ENCODE assay signal across 8 cellular contexts in genomic region chrX:119698835-119699234, GRCh38. TPM values are rescaled to one million over a fixed set of nuclear protein-coding genes. Genes with fewer than 3 reads are reported as not detected.
A peak's percentile ranks its signal among the peaks of the same experiment; 100 is the strongest.
DNase-seq lines count a peak whose midpoint lies in the region; ATAC-seq and TF ChIP-seq lines count a peak whose summit lies in the region.

No MANE protein-coding gene starts in this region.

- H3K4me1 ChIP-seq in H9 (ENCODE audit: insufficient read depth, low read length): peaks cover 5% of the 10 kb centered on the region; the same call in 1 of the 2 replicates

- H3K9me3 Mint-ChIP-seq in H9 (peaks cover 79 to 82% of the 10 kb centered on the region in 2 experiments), naive B cell (peaks cover 0 to 3% (median 0%) of the 10 kb centered on the region in 7 donors)
- H3K9me3 Mint-ChIP-seq in activated T-cell treated with anti-CD3 and anti-CD28 coated beads, Interleukin-2, amount 50 U/mL, for 24 hours: no peaks in the 10 kb centered on the region

- H3K9me3 ChIP-seq in H9 (ENCODE audit: control insufficient read depth, low read depth, low read length): peaks cover 20% of the 10 kb centered on the region

- no peak overlapping the region for H4K8ac ChIP-seq in H9 (replicated peaks; ENCODE audit: insufficient read length, low read depth, low read length)

- peaks cover 4% of the 10 kb centered on the region for H3K23me2 ChIP-seq in H9 (ENCODE audit: insufficient read length, low read depth, low read length, poor library complexity, severe bottlenecking)

- TF ChIP-seq CTCF in H9 (conservative IDR thresholded peaks at IDR 0.05) (peak; percentile 66), choroid plexus epithelial cell (conservative IDR thresholded peaks at IDR 0.05; ENCODE audit: low read depth, low read length) (peak; percentile 69)

- H3K79me1 ChIP-seq in H9 (ENCODE audit: insufficient read depth, low read depth, low read length, poor library complexity, severe bottlenecking): no peaks in the 10 kb centered on the region

- H3K56ac ChIP-seq in H9 (ENCODE audit: insufficient read length, low read depth, low read length): no peak overlapping the region

- H2BK15ac ChIP-seq in H9 (ENCODE audit: low read depth, low read length): no peak overlapping the region

- no peak overlapping the region for H2BK20ac ChIP-seq in H9 (ENCODE audit: low read depth, low read length, poor library complexity, severe bottlenecking)

- no peak overlapping the region for H3K4ac ChIP-seq in H9 (ENCODE audit: low read depth, low read length)

- no peak overlapping the region for H3K18ac ChIP-seq in H9 (ENCODE audit: insufficient read length, low read depth, low read length)

- H3K14ac ChIP-seq in H9 (ENCODE audit: insufficient read depth, low read length): no peak overlapping the region

- H3T11ph ChIP-seq in H9 (ENCODE audit: low read length): no peak overlapping the region

- H2AFZ ChIP-seq in H9 (ENCODE audit: low read length): no peak overlapping the region

- no peak overlapping the region for H2BK120ac ChIP-seq in H9 (ENCODE audit: low read depth, low read length, poor library complexity, severe bottlenecking)

- no peaks in the 10 kb centered on the region; the same call in 1 of the 2 replicates for H3K27me3 ChIP-seq in H9 (ENCODE audit: insufficient read depth, low read length)

- no peaks in the 10 kb centered on the region for H3K79me2 ChIP-seq in H9 (ENCODE audit: insufficient read depth, low read length)

- no peak overlapping the region for H4K5ac ChIP-seq in H9 (ENCODE audit: insufficient read length, low read depth, low read length)

- H4K20me1 ChIP-seq in H9 (ENCODE audit: control insufficient read depth, insufficient read depth, insufficient read length): no peaks in the 10 kb centered on the region

- H3K36me3 Mint-ChIP-seq in H9 (ENCODE audit: insufficient read depth in 1 of 3, low read depth in 3 of 3): peaks cover 0 to 10% (median 9%) of the 10 kb centered on the region in 3 experiments; a peak in 4 of 7 replicates
- H3K36me3 Mint-ChIP-seq in naive B cell: no peaks in the 10 kb centered on the region
- no peaks in the 10 kb centered on the region for H3K36me3 Mint-ChIP-seq in activated T-cell treated with anti-CD3 and anti-CD28 coated beads, Interleukin-2, amount 50 U/mL, for 24 hours (ENCODE audit: low read depth)

- H3K9ac ChIP-seq in H9 (ENCODE audit: extremely low read depth, insufficient read length, low read length): no peak overlapping the region

- H2AK5ac ChIP-seq in H9 (ENCODE audit: insufficient read length, low read length): no peak overlapping the region

- H3K4me2 ChIP-seq in H9 (ENCODE audit: insufficient read depth, insufficient read length, low read length): no peak overlapping the region

- H3K4me3 Mint-ChIP-seq in H9: no peak overlapping the region
- H3K4me3 Mint-ChIP-seq in naive B cell: no peak overlapping the region
- no peak overlapping the region for H3K4me3 Mint-ChIP-seq in activated T-cell treated with anti-CD3 and anti-CD28 coated beads, Interleukin-2, amount 50 U/mL, for 24 hours

- H3K27ac ChIP-seq in H9 (ENCODE audit: insufficient read length, low read depth, low read length): no peak overlapping the region

- H3K27ac Mint-ChIP-seq in H9: no peak overlapping the region
- no peak overlapping the region for H3K27ac Mint-ChIP-seq in naive B cell
- H3K27ac Mint-ChIP-seq in activated T-cell treated with anti-CD3 and anti-CD28 coated beads, Interleukin-2, amount 50 U/mL, for 24 hours: no peak overlapping the region

- H3K27me3 Mint-ChIP-seq in H9 (ENCODE audit: low read depth) (peaks cover 20% of the 10 kb centered on the region), naive B cell (no peaks in the 10 kb centered on the region)
- H3K27me3 Mint-ChIP-seq in activated T-cell treated with anti-CD3 and anti-CD28 coated beads, Interleukin-2, amount 50 U/mL, for 24 hours: no peaks in the 10 kb centered on the region

- H3K4me1 Mint-ChIP-seq in H9 (peaks cover 19 to 47% of the 10 kb centered on the region in 2 experiments), naive B cell (peaks cover 36 to 52% (median 43%) of the 10 kb centered on the region in 3 donors)
- peaks cover 9% of the 10 kb centered on the region for H3K4me1 Mint-ChIP-seq in activated T-cell treated with anti-CD3 and anti-CD28 coated beads, Interleukin-2, amount 50 U/mL, for 24 hours (ENCODE audit: low read depth)

- peak; percentile 31 to 49 for ATAC-seq in naive B cell (ENCODE audit: low read depth in 2 of 2)

- H4K91ac ChIP-seq in H9 (ENCODE audit: insufficient read length, low read depth, low read length): no peak overlapping the region

- no peak overlapping the region for H3K4me3 ChIP-seq in choroid plexus epithelial cell (ENCODE audit: low read depth, low read length)

- H3K23ac ChIP-seq in H9 (ENCODE audit: insufficient read length, low read depth, low read length): no peak overlapping the region

- DNase-seq in D341Med (ENCODE audit: low spot score) (peak; percentile 40), H9 (peak; percentile 36), NCI-H82 treated with DMSO at 0.1 percent for 48 hours (lab: John Stamatoyannopoulos, UW; ENCODE audit: unreplicated experiment) (peak; percentile 29), choroid plexus epithelial cell (ENCODE audit: low read depth) (peak; percentile 86), naive B cell (no peak), mesenteric fat pad (ENCODE audit: low spot score) (no peak)
- DNase-seq in activated T-cell treated with anti-CD3 and anti-CD28 coated beads, Interleukin-2, amount 50 U/mL, for 24 hours: no peak
- DNase-seq in stimulated activated CD4-positive, alpha-beta T cell treated with anti-CD3 and anti-CD28 coated beads, Interleukin-4, amount 100 ng/mL, for 4 hours: no peak

- no peak overlapping the region for H2BK12ac ChIP-seq in H9 (ENCODE audit: insufficient read length, low read depth, low read length)

- no peak overlapping the region for H2BK5ac ChIP-seq in H9 (ENCODE audit: insufficient read length, low read length)

RNA-seq across cellular contexts. Expression of gene SEPTIN6, which starts 5.9 kb away (rescaled TPM):
- total RNA-seq in H9 (2021): 22.9 and 23.1 TPM in 2 replicates
- 100 to 1,000 TPM in 5 of 6 donors, 10 to 100 TPM in 1; 78.8 to 189 (median 150) TPM for polyA plus RNA-seq in naive B cell (ENCODE audit: low read depth in 6 of 6)
- 16.1 TPM for total RNA-seq in mesenteric fat pad

RNA-seq across cellular contexts. Expression of gene SOWAHD, which starts 59.6 kb away (rescaled TPM):
- total RNA-seq in H9 (2021) (0.92 and 0.98 TPM in 2 replicates), mesenteric fat pad (0.71 TPM)
- polyA plus RNA-seq in naive B cell (ENCODE audit: low read depth in 6 of 6): 10 to 100 TPM in 2 of 6 donors, 1 to 10 TPM in 4; 1.7 to 21.9 (median 8.7) TPM

Comparison
In these comparisons a context has a peak if more than half of its experiments do, and no peak if none do; other contexts are left out.
1. DNase-seq: peak in D341Med (single experiment), H9 (single experiment), NCI-H82 treated with DMSO at 0.1 percent for 48 hours (single experiment) and choroid plexus epithelial cell (single experiment); none in naive B cell (single experiment), mesenteric fat pad (single experiment), activated T-cell treated with anti-CD3 and anti-CD28 coated beads, Interleukin-2, amount 50 U/mL, for 24 hours (single experiment) and stimulated activated CD4-positive, alpha-beta T cell treated with anti-CD3 and anti-CD28 coated beads, Interleukin-4, amount 100 ng/mL, for 4 hours (0 of 2).